ENCODE assay signal across 15 cellular contexts in the genomic region with DNA sequence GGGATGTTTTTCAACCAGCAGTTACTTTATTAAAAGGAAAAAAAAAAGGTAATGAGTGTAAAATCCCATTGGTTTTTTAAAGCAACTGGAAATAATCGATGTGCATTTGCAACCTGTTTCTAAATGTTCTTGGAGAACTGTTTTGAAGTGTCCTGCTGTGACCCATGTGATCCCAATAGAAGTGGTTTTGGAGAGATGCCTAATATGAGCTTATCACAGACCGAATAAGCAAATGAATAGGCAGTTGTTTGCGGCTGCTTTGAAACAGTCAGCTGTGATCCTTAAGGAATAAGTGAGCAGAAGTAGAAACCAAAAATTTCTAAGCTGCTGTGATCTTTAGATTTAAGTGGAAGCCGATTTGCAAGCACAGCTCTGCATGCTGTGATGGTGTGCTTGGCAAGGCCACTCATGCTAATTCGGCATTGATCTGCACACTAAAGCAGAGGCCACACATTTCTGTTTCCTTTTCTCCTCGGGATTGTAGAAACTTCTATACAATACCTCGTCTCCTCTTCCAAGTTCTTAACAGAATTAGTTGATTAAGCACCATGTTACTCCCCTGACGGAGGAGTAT.
DNase-seq lines count a peak whose midpoint lies in the region; ATAC-seq, FAIRE-seq and TF ChIP-seq lines count a peak whose summit lies in the region.
"Had no signal": no experiment of that assay in that cellular context is flagged by ENCODE, and none has a peak within 500 bp of the region (broad histone marks: within the 10 kb centered on the region; RNA-seq: fewer than 3 reads in every experiment).

No MANE protein-coding gene starts in this region.

- H2BK15ac ChIP-seq in mesenchymal stem cell (ENCODE audit: low read depth, poor library complexity, severe bottlenecking), result no peak overlapping the region

- no peak overlapping the region for H4K91ac ChIP-seq in mesenchymal stem cell (ENCODE audit: low read length)
- H4K91ac ChIP-seq in trophoblast cell (ENCODE audit: low read depth, low read length), result no peak overlapping the region

- H3K23ac ChIP-seq in mesenchymal stem cell (ENCODE audit: low read length in 2 of 2) (no peak overlapping the region), trophoblast cell (ENCODE audit: low read length) (no peak overlapping the region)

- H3K18ac ChIP-seq in mesenchymal stem cell (ENCODE audit: low read depth in 1 of 2, low read length in 2 of 2) (no peak overlapping the region), trophoblast cell (ENCODE audit: low read length) (no peak overlapping the region)

- H3K9me3 ChIP-seq in mesenchymal stem cell (ENCODE audit: control insufficient read depth, low read length) (no peaks in the 10 kb centered on the region), trophoblast cell (ENCODE audit: insufficient read depth, low read depth, low read length) (peaks cover 5% of the 10 kb centered on the region)

- no peaks in the 10 kb centered on the region for H3K79me2 ChIP-seq in trophoblast cell (ENCODE audit: control insufficient read depth, insufficient read depth, low read length, poor library complexity)

- H3K79me1 ChIP-seq in mesenchymal stem cell (replicated peaks; ENCODE audit: low read length, poor library complexity, severe bottlenecking) (no peaks in the 10 kb centered on the region), trophoblast cell (ENCODE audit: low read length) (no peaks in the 10 kb centered on the region)

- DNase-seq in DMS79 (lab: John Stamatoyannopoulos, UW) (peak; percentile 90), NCI-H2107 treated with DMSO at 0.1 percent for 48 hours (lab: John Stamatoyannopoulos, UW; ENCODE audit: unreplicated experiment) (peak; percentile 71), choroid plexus epithelial cell (ENCODE audit: low read depth) (peak; percentile 79), mesenchymal stem cell (no peak), frontal cortex (ENCODE audit: low spot score in 2 of 2) (no peak), trophoblast cell (no peak)
- no peak for DNase-seq in activated naive CD4-positive, alpha-beta T cell treated with anti-CD3 and anti-CD28 coated beads, Interleukin-2, amount 50 U/mL, for 16 hours
- DNase-seq: activated CD4-positive, alpha-beta T cell treated with anti-CD3 and anti-CD28 coated beads, Interleukin-2, amount 10 ng/mL, durations not matched to agents 7 days and 5 days; activated T-cell treated with anti-CD3 and anti-CD28 coated beads, Interleukin-2, amount 50 U/mL, for 48 hours; aorta; DMS53; RPMI8226; stimulated activated CD8-positive, alpha-beta memory T cell treated with anti-CD3 and anti-CD28 coated beads, Interleukin-4, amount 100 ng/mL, for 48 hours had no signal

- H3K14ac ChIP-seq in mesenchymal stem cell (ENCODE audit: low read length in 2 of 2) (no peak overlapping the region), trophoblast cell (ENCODE audit: low read length) (no peak overlapping the region)

- no peak overlapping the region for H3K4me3 ChIP-seq in choroid plexus epithelial cell (ENCODE audit: low read depth, low read length)
- H3K4me3 ChIP-seq in mesenchymal stem cell (ENCODE audit: insufficient read depth in 1 of 2, low read depth in 1 of 2, low read length in 2 of 2), result no peak overlapping the region
- H3K4me3 ChIP-seq in trophoblast cell (ENCODE audit: low read depth, low read length), result no peak overlapping the region

- no peak for FAIRE-seq in frontal cortex (lab: Jason Lieb, UNC)

- H3K4me2 ChIP-seq in mesenchymal stem cell (ENCODE audit: low read length, poor library complexity, severe bottlenecking) (no peak overlapping the region), trophoblast cell (ENCODE audit: low read length) (no peak overlapping the region)
- H3K4me2 ChIP-seq: KMS-11 had no signal

- WGBS in mesenchymal stem cell, result 85% methylated on average over 8 of the region's 8 CpGs
- WGBS in trophoblast cell (ENCODE audit: extremely low coverage, insufficient coverage, insufficient read length), result no CpG with 5 or more reads among the region's 8 CpGs

- H3K9ac ChIP-seq in mesenchymal stem cell (ENCODE audit: low read length) (peak overlapping the region; percentile 7), trophoblast cell (ENCODE audit: low read length) (no peak overlapping the region)
- H3K9ac ChIP-seq: KMS-11 had no signal

- no peaks in the 10 kb centered on the region for H3K27me3 ChIP-seq in mesenchymal stem cell (ENCODE audit: control insufficient read depth in 1 of 2, insufficient read depth in 1 of 2, low read length in 2 of 2)
- no peaks in the 10 kb centered on the region for H3K27me3 ChIP-seq in trophoblast cell (ENCODE audit: insufficient read depth, low read length)

- H3K27ac ChIP-seq in mesenchymal stem cell (ENCODE audit: low read length, poor library complexity, severe bottlenecking) (no peak overlapping the region), trophoblast cell (ENCODE audit: low read depth, low read length) (no peak overlapping the region)
- H3K27ac ChIP-seq: KMS-11 had no signal

- H2BK5ac ChIP-seq in mesenchymal stem cell (ENCODE audit: low read depth, low read length, poor library complexity, severe bottlenecking) (no peak overlapping the region), trophoblast cell (ENCODE audit: low read depth, low read length, poor library complexity) (no peak overlapping the region)

- H4K8ac ChIP-seq in mesenchymal stem cell (ENCODE audit: low read length) (no peak overlapping the region), trophoblast cell (ENCODE audit: low read depth, low read length) (no peak overlapping the region)

- no peak for TF ChIP-seq CTCF in choroid plexus epithelial cell (conservative IDR thresholded peaks at IDR 0.05; ENCODE audit: low read depth, low read length)

- no peak overlapping the region for H2AK5ac ChIP-seq in mesenchymal stem cell (ENCODE audit: low read length, severe bottlenecking)
- H2AK5ac ChIP-seq in trophoblast cell (ENCODE audit: low read length), result no peak overlapping the region

- H3K36me3 ChIP-seq in mesenchymal stem cell (ENCODE audit: control insufficient read depth in 1 of 2, insufficient read depth in 2 of 2, low read depth in 1 of 2, low read length in 2 of 2) (no peaks in the 10 kb centered on the region), trophoblast cell (ENCODE audit: control insufficient read depth in 1 of 2, insufficient read depth in 2 of 2, low read length in 2 of 2) (no peaks in the 10 kb centered on the region)

- H2BK120ac ChIP-seq in mesenchymal stem cell (ENCODE audit: low read depth, low read length), result no peak overlapping the region
- H2BK120ac ChIP-seq in trophoblast cell (ENCODE audit: insufficient read depth, low read length, poor library complexity), result no peak overlapping the region

- H3K4me1 ChIP-seq in mesenchymal stem cell (ENCODE audit: control insufficient read depth, insufficient read depth, low read depth, low read length) (peaks cover 4% of the 10 kb centered on the region), trophoblast cell (ENCODE audit: control insufficient read depth in 1 of 2, insufficient read depth in 2 of 2, low read length in 2 of 2) (no peaks in the 10 kb centered on the region)

- ATAC-seq in GM21381 (IDR thresholded peaks at IDR 0.05; ENCODE audit: unreplicated experiment), result no peak

- H2BK12ac ChIP-seq in mesenchymal stem cell (ENCODE audit: low read length in 2 of 2) (no peak overlapping the region), trophoblast cell (ENCODE audit: low read length) (no peak overlapping the region)

- H2AFZ ChIP-seq in mesenchymal stem cell (ENCODE audit: low read depth, low read length) (no peak overlapping the region), trophoblast cell (ENCODE audit: insufficient read depth, low read length, poor library complexity) (no peak overlapping the region)

- no peak overlapping the region for H4K12ac ChIP-seq in trophoblast cell (ENCODE audit: low read depth, low read length)

- H3K4ac ChIP-seq in mesenchymal stem cell (ENCODE audit: low read depth in 1 of 2, low read length in 2 of 2) (no peak overlapping the region), trophoblast cell (ENCODE audit: low read depth, low read length) (no peak overlapping the region)

Comparison
In these comparisons a context has a peak if more than half of its experiments do, and no peak if none do; other contexts are left out.
1. DNase-seq: peak in DMS79 (single experiment), NCI-H2107 treated with DMSO at 0.1 percent for 48 hours (single experiment) and choroid plexus epithelial cell (single experiment); none in mesenchymal stem cell (single experiment), activated naive CD4-positive, alpha-beta T cell treated with anti-CD3 and anti-CD28 coated beads, Interleukin-2, amount 50 U/mL, for 16 hours (single experiment), frontal cortex (0 of 2) and trophoblast cell (0 of 2).